15 cellular contexts compared by ENCODE assay signal in the genomic region with DNA sequence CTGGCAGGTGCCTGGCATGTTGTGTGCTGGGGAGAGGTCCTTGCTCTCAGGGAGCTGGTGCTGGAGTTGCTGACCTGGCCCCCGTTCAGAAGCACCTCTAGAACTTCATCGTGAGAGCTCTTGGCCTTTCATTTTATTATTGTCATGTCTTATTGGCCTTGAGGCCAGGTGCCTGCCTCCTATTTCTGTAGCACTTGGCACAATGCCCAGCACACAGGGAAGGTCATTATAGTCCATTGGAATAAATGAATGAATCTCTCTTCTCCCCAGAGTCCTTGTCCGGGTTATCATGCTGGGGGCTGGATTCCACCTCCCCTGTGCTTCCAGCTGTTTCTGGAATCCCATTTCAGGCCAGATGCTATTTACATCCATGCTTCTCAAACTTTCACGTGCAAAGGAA.
DNase-seq lines count a peak whose midpoint lies in the region; ATAC-seq and TF ChIP-seq lines count a peak whose summit lies in the region.
"Had no signal": no experiment of that assay in that cellular context is flagged by ENCODE, and none has a peak within 500 bp of the region (broad histone marks: within the 10 kb centered on the region; RNA-seq: fewer than 3 reads in every experiment).

No MANE protein-coding gene starts in this region.

- CTCF ChIA-PET in CD8-positive, alpha-beta memory T cell (lab: Charles Lee), result no interaction called here

- H3K4me1 Mint-ChIP-seq in CD8-positive, alpha-beta memory T cell, result peaks cover 0 to 1% (median 0%) of the 10 kb centered on the region in 3 donors
- H3K4me1 Mint-ChIP-seq: activated CD4-positive, alpha-beta T cell treated with anti-CD3 and anti-CD28 coated beads for 36 hours had no signal

- H3K27ac ChIP-seq in heart left ventricle, result no peak overlapping the region
- H3K27ac ChIP-seq in right atrium auricular region, result no peak overlapping the region
- no peak overlapping the region for H3K27ac ChIP-seq in adrenal gland
- H3K27ac ChIP-seq in thyroid gland, result no peak overlapping the region
- no peak overlapping the region for H3K27ac ChIP-seq in CD8-positive, alpha-beta memory T cell (ENCODE audit: low read depth, low read length)
- H3K27ac ChIP-seq: coronary artery had no signal

- no peak overlapping the region for H3K4me3 Mint-ChIP-seq in CD8-positive, alpha-beta memory T cell
- H3K4me3 Mint-ChIP-seq: activated CD4-positive, alpha-beta T cell treated with anti-CD3 and anti-CD28 coated beads for 36 hours; CD8-positive, alpha-beta T cell had no signal

- no peak for TF ChIP-seq POLR2A in heart left ventricle (IDR thresholded peaks at IDR 0.05)
- no peak for TF ChIP-seq POLR2A in adrenal gland (IDR thresholded peaks at IDR 0.05)
- no peak for TF ChIP-seq POLR2A in thyroid gland (IDR thresholded peaks at IDR 0.05)

- no peak overlapping the region for H3K27ac Mint-ChIP-seq in CD8-positive, alpha-beta memory T cell
- H3K27ac Mint-ChIP-seq: activated CD4-positive, alpha-beta T cell treated with anti-CD3 and anti-CD28 coated beads for 36 hours; CD8-positive, alpha-beta T cell had no signal

- peaks cover 0 to 3% (median 0%) of the 10 kb centered on the region in 5 donors for H3K9me3 Mint-ChIP-seq in CD8-positive, alpha-beta memory T cell
- H3K9me3 Mint-ChIP-seq: CD8-positive, alpha-beta T cell had no signal

- H3K36me3 Mint-ChIP-seq in CD8-positive, alpha-beta memory T cell, result peaks cover 0 to 3% (median 0%) of the 10 kb centered on the region in 3 donors
- H3K36me3 Mint-ChIP-seq: CD8-positive, alpha-beta T cell had no signal

- no peak overlapping the region for H3K4me3 ChIP-seq in heart left ventricle
- no peak overlapping the region for H3K4me3 ChIP-seq in right atrium auricular region
- H3K4me3 ChIP-seq in adrenal gland, result no peak overlapping the region
- H3K4me3 ChIP-seq in thyroid gland (replicated peaks in 1 of 3), result no peak overlapping the region
- no peak overlapping the region for H3K4me3 ChIP-seq in CD8-positive, alpha-beta memory T cell (ENCODE audit: low read length)
- H3K4me3 ChIP-seq: coronary artery had no signal

- DNase-seq in heart left ventricle (peak in 4 of 5 donors; percentile 14 to 65 (median 34)), right atrium auricular region (ENCODE audit: low spot score) (no peak), NCI-H2196 (lab: John Stamatoyannopoulos, UW; ENCODE audit: unreplicated experiment) (peak; percentile 35), adrenal gland (peak in 5 of 7 donors; percentile 1 to 32 (median 18)), thyroid gland (peak; percentile 26 to 31)
- no peak for DNase-seq in activated naive CD4-positive, alpha-beta T cell treated with Interleukin-2 at 50 U/mL for 16 hours
- no peak for DNase-seq in CD8-positive, alpha-beta memory T cell
- DNase-seq: activated CD4-positive, alpha-beta T cell treated with anti-CD3 and anti-CD28 coated beads for 36 hours; CD8-positive, alpha-beta T cell; GF-D8; NCI-H2081; occipital lobe; T1000 had no signal

- 13 to 25% (median 18%) methylated on average over 4 of the region's 4 CpGs for WGBS in heart left ventricle, 4 donors
- WGBS in adrenal gland, 4 donors, result 20 to 30% (median 30%) methylated on average over 2 to 4 of the region's 4 CpGs
- 30 to 35% methylated on average over 4 of the region's 4 CpGs for WGBS in thyroid gland, 2 donors

- H3K4me1 ChIP-seq in heart left ventricle, result peaks cover 0 to 9% (median 0%) of the 10 kb centered on the region in 12 donors
- peaks cover 0 to 6% of the 10 kb centered on the region in 2 donors for H3K4me1 ChIP-seq in right atrium auricular region
- H3K4me1 ChIP-seq in adrenal gland (replicated peaks in 1 of 2), result no peaks in the 10 kb centered on the region
- peaks cover 0 to 6% of the 10 kb centered on the region in 2 donors for H3K4me1 ChIP-seq in thyroid gland
- no peaks in the 10 kb centered on the region for H3K4me1 ChIP-seq in CD8-positive, alpha-beta memory T cell (ENCODE audit: insufficient read depth, low read length)

- TF ChIP-seq CTCF in heart left ventricle (IDR thresholded peaks at IDR 0.05) (no peak), right atrium auricular region (IDR thresholded peaks at IDR 0.05) (no peak), adrenal gland (IDR thresholded peaks at IDR 0.05) (no peak), thyroid gland (IDR thresholded peaks at IDR 0.05) (no peak)

- H3K27me3 Mint-ChIP-seq in CD8-positive, alpha-beta memory T cell, result peaks cover 0 to 20% of the 10 kb centered on the region in 2 donors

- intact Hi-C loops in heart left ventricle (cut with DNase I), result no loop called here
- intact Hi-C loops in adrenal gland (cut with DNase I), result no loop called here
- intact Hi-C loops in thyroid gland (cut with DNase I), result no loop called here

- H3K27me3 ChIP-seq in heart left ventricle (peaks cover 0 to 9% (median 0%) of the 10 kb centered on the region in 9 donors), right atrium auricular region (no peaks in the 10 kb centered on the region), adrenal gland (peaks cover 7% of the 10 kb centered on the region), thyroid gland (no peaks in the 10 kb centered on the region)
- H3K27me3 ChIP-seq in CD8-positive, alpha-beta memory T cell (ENCODE audit: insufficient read depth, low read length, poor library complexity, severe bottlenecking), result no peaks in the 10 kb centered on the region

- H3K9me3 ChIP-seq in heart left ventricle (peaks cover 0 to 4% (median 0%) of the 10 kb centered on the region in 12 donors), right atrium auricular region (peaks cover 0 to 2% of the 10 kb centered on the region in 2 donors), adrenal gland (replicated peaks in 1 of 3) (no peaks in the 10 kb centered on the region), thyroid gland (no peaks in the 10 kb centered on the region)
- no peaks in the 10 kb centered on the region for H3K9me3 ChIP-seq in CD8-positive, alpha-beta memory T cell (ENCODE audit: low read length)

- ATAC-seq in heart left ventricle (peak in 3 of 4 donors; percentile 27 to 36 (median 29)), HG03571 (IDR thresholded peaks at IDR 0.05; ENCODE audit: unreplicated experiment) (no peak)
- ATAC-seq: activated CD4-positive, alpha-beta T cell treated with anti-CD3 and anti-CD28 coated beads for 36 hours; CD8-positive, alpha-beta T cell had no signal

- H3K36me3 ChIP-seq in heart left ventricle (no peaks in the 10 kb centered on the region), right atrium auricular region (no peaks in the 10 kb centered on the region), adrenal gland (replicated peaks in 1 of 2) (no peaks in the 10 kb centered on the region), thyroid gland (no peaks in the 10 kb centered on the region)
- no peaks in the 10 kb centered on the region for H3K36me3 ChIP-seq in CD8-positive, alpha-beta memory T cell (ENCODE audit: insufficient read depth, low read length)

- POLR2A ChIA-PET in CD8-positive, alpha-beta memory T cell (lab: Charles Lee), result no interaction called here

Comparison
In these comparisons a context has a peak if more than half of its experiments do, and no peak if none do; other contexts are left out.
1. DNase-seq: peak in heart left ventricle (4 of 5), NCI-H2196 (single experiment), adrenal gland (5 of 7) and thyroid gland (2 of 2); none in right atrium auricular region (single experiment), activated naive CD4-positive, alpha-beta T cell treated with Interleukin-2 at 50 U/mL for 16 hours (single experiment) and CD8-positive, alpha-beta memory T cell (0 of 5).